27 cellular contexts compared by ENCODE assay signal in genomic region chr1:31978853-31979400, GRCh38. TPM values are rescaled to one million over a fixed set of nuclear protein-coding genes. Genes with fewer than 3 reads are reported as not detected.
DNase-seq lines count a peak whose midpoint lies in the region; ATAC-seq, FAIRE-seq and TF ChIP-seq lines count a peak whose summit lies in the region.
"Had no signal": no experiment of that assay in that cellular context is flagged by ENCODE, and none has a peak within 500 bp of the region (broad histone marks: within the 10 kb centered on the region; RNA-seq: fewer than 3 reads in every experiment).

No MANE protein-coding gene starts in this region.

- no peaks in the 10 kb centered on the region for H3K27me3 Mint-ChIP-seq in activated CD8-positive, alpha-beta memory T cell treated with anti-CD3 and anti-CD28 coated beads, Interleukin-2, amount 10 ng/mL, durations not matched to agents 7 days and 5 days
- H3K27me3 Mint-ChIP-seq in astrocyte (ENCODE audit: low read depth, unreplicated experiment): no peaks in the 10 kb centered on the region
- H3K27me3 Mint-ChIP-seq in mesothelial cell of epicardium (ENCODE audit: low read depth): no peaks in the 10 kb centered on the region
- H3K27me3 Mint-ChIP-seq: activated CD4-positive, alpha-beta memory T cell treated with anti-CD3 and anti-CD28 coated beads, Interleukin-2, amount 10 ng/mL, durations not matched to agents 7 days and 5 days; naive thymus-derived CD4-positive, alpha-beta T cell; stimulated activated memory B cell treated with anti-CD40 and anti-IgM and Interleukin-4, amounts not matched to agents 10 μg/mL and 1 μg/mL and 100 μg/mL, for 72 hours had no signal

- no peak overlapping the region for H3K4me3 Mint-ChIP-seq in activated CD8-positive, alpha-beta memory T cell treated with anti-CD3 and anti-CD28 coated beads, Interleukin-2, amount 10 ng/mL, durations not matched to agents 7 days and 5 days
- H3K4me3 Mint-ChIP-seq in astrocyte (ENCODE audit: unreplicated experiment): no peak overlapping the region
- no peak overlapping the region for H3K4me3 Mint-ChIP-seq in mesothelial cell of epicardium
- H3K4me3 Mint-ChIP-seq: activated CD4-positive, alpha-beta memory T cell treated with anti-CD3 and anti-CD28 coated beads, Interleukin-2, amount 10 ng/mL, durations not matched to agents 7 days and 5 days; CD14-positive monocyte; stimulated activated memory B cell treated with anti-CD40 and anti-IgM and Interleukin-4, amounts not matched to agents 10 μg/mL and 1 μg/mL and 100 μg/mL, for 72 hours had no signal

- H3K27me3 ChIP-seq in astrocyte (ENCODE audit: insufficient read depth, low read length) (peaks cover under 1% of the 10 kb centered on the region), spleen (replicated peaks in 1 of 7) (no peaks in the 10 kb centered on the region), PC-9 (ENCODE audit: insufficient read depth, low read depth) (no peaks in the 10 kb centered on the region)
- H3K27me3 ChIP-seq: ascending aorta, transverse colon had no signal

- no peak overlapping the region for H3K27ac ChIP-seq in astrocyte (ENCODE audit: low read depth, low read length)
- H3K27ac ChIP-seq in spleen: no peak overlapping the region
- H3K27ac ChIP-seq in PC-9: no peak overlapping the region
- H3K27ac ChIP-seq: 22Rv1, ascending aorta, transverse colon had no signal

- no peak for ATAC-seq in activated CD8-positive, alpha-beta memory T cell treated with anti-CD3 and anti-CD28 coated beads, Interleukin-2, amount 10 ng/mL, durations not matched to agents 7 days and 5 days
- ATAC-seq: activated naive CD4-positive, alpha-beta T cell treated with anti-CD3 and anti-CD28 coated beads, Interleukin-2, amount 50 U/mL, for 72 hours; GM12878; HCT116; naive thymus-derived CD4-positive, alpha-beta T cell; Panc1; stimulated activated memory B cell treated with anti-CD40 and anti-IgM and Interleukin-4, amounts not matched to agents 10 μg/mL and 1 μg/mL and 100 μg/mL, for 72 hours had no signal

- CTCF ChIA-PET in activated CD8-positive, alpha-beta memory T cell treated with anti-CD3 and anti-CD28 coated beads, Interleukin-2, amount 10 ng/mL, durations not matched to agents 7 days and 5 days (lab: Charles Lee): interaction anchor here (0.8 to 5.8 kb wide), 3 partner anchors 9 to 15 kb away, joined by 3 to 38 read pairs (median 5); no protein-coding TSS in a partner anchor
- CTCF ChIA-PET in PC-9 (lab: Charles Lee): no interaction called here

- no peaks in the 10 kb centered on the region for H3K9me2 ChIP-seq in PC-9 (ENCODE audit: insufficient read depth)

- no peak for DNase-seq in activated CD8-positive, alpha-beta memory T cell treated with anti-CD3 and anti-CD28 coated beads, Interleukin-2, amount 10 ng/mL, durations not matched to agents 7 days and 5 days
- DNase-seq in activated CD8-positive, alpha-beta memory T cell treated with anti-CD3 and anti-CD28 coated beads for 24 hours: no peak
- DNase-seq in astrocyte (ENCODE audit: low read depth) (no peak), mesothelial cell of epicardium (ENCODE audit: low spot score in 2 of 2, unreplicated experiment in 2 of 2) (no peak), spleen (peak; percentile 32), G401 (ENCODE audit: low spot score) (no peak), T-helper 1 cell (no peak), PC-9 (no peak)
- DNase-seq: activated CD4-positive, alpha-beta memory T cell treated with anti-CD3 and anti-CD28 coated beads, Interleukin-2, amount 10 ng/mL, durations not matched to agents 7 days and 5 days; cortex of kidney; effector memory CD4-positive, alpha-beta T cell; erythroblast; midbrain; naive thymus-derived CD4-positive, alpha-beta T cell; NCI-H1417 treated with DMSO at 0.1 percent for 48 hours; NCI-H2081; NCI-H526; SHP77; transverse colon had no signal

- no peaks in the 10 kb centered on the region for H3K36me3 ChIP-seq in astrocyte (ENCODE audit: insufficient read depth, low read length)
- H3K36me3 ChIP-seq in spleen: no peaks in the 10 kb centered on the region
- no peaks in the 10 kb centered on the region for H3K36me3 ChIP-seq in PC-9 (ENCODE audit: low read depth)
- H3K36me3 ChIP-seq: ascending aorta, transverse colon had no signal

- H3K79me2 ChIP-seq in astrocyte (ENCODE audit: insufficient read depth, low read length) (no peaks in the 10 kb centered on the region), PC-9 (ENCODE audit: low read depth) (no peaks in the 10 kb centered on the region)

- POLR2A ChIA-PET in PC-9 (lab: Charles Lee; ENCODE audit: unreplicated experiment): no interaction called here

- intact Hi-C loops in spleen (cut with DNase I; ENCODE audit: low total_unique reads): no loop called here
- intact Hi-C loops in PC-9 (cut with micrococcal nuclease; ENCODE audit: unreplicated experiment): no loop called here

- H3K4me1 Mint-ChIP-seq in activated CD8-positive, alpha-beta memory T cell treated with anti-CD3 and anti-CD28 coated beads, Interleukin-2, amount 10 ng/mL, durations not matched to agents 7 days and 5 days: peaks cover 32% of the 10 kb centered on the region
- peaks cover 18% of the 10 kb centered on the region for H3K4me1 Mint-ChIP-seq in astrocyte (ENCODE audit: low read depth, unreplicated experiment)
- peaks cover 11% of the 10 kb centered on the region for H3K4me1 Mint-ChIP-seq in mesothelial cell of epicardium

- no peak overlapping the region for H3K9ac ChIP-seq in astrocyte (ENCODE audit: low read length)

- TF ChIP-seq CTCF in astrocyte (IDR thresholded peaks at IDR 0.05; ENCODE audit: insufficient read depth, low read depth, low read length) (no peak), mesothelial cell of epicardium (IDR thresholded peaks at IDR 0.05; ENCODE audit: unreplicated experiment) (no peak), spleen (IDR thresholded peaks at IDR 0.05 in 8 of 11, conservative IDR thresholded peaks at IDR 0.05 in 3 of 11) (no peak), PC-9 (conservative IDR thresholded peaks at IDR 0.05) (no peak)

- H4K20me1 ChIP-seq in astrocyte (ENCODE audit: insufficient read depth, low read length) (no peaks in the 10 kb centered on the region), PC-9 (ENCODE audit: insufficient read depth) (no peaks in the 10 kb centered on the region)

- peaks cover 2% of the 10 kb centered on the region for H3K36me3 Mint-ChIP-seq in activated CD8-positive, alpha-beta memory T cell treated with anti-CD3 and anti-CD28 coated beads, Interleukin-2, amount 10 ng/mL, durations not matched to agents 7 days and 5 days
- H3K36me3 Mint-ChIP-seq in astrocyte (ENCODE audit: low read depth, unreplicated experiment): no peaks in the 10 kb centered on the region
- H3K36me3 Mint-ChIP-seq in mesothelial cell of epicardium: no peaks in the 10 kb centered on the region
- H3K36me3 Mint-ChIP-seq: CD14-positive monocyte; stimulated activated memory B cell treated with anti-CD40 and anti-IgM and Interleukin-4, amounts not matched to agents 10 μg/mL and 1 μg/mL and 100 μg/mL, for 72 hours had no signal

- H3K4me2 ChIP-seq in astrocyte (ENCODE audit: low read length): no peak overlapping the region
- H3K4me2 ChIP-seq in PC-9: no peak overlapping the region

- no peak for FAIRE-seq in astrocyte (lab: Jason Lieb, UNC)
- FAIRE-seq: GM12878 had no signal

- TF ChIP-seq POLR2A in spleen (IDR thresholded peaks at IDR 0.05): no peak

- WGBS in spleen, 5 donors: 80 to 87% (median 83%) methylated on average over 4 of the region's 4 CpGs

- H3K4me3 ChIP-seq in astrocyte (ENCODE audit: insufficient read depth, low read depth, low read length): no peak overlapping the region
- no peak overlapping the region for H3K4me3 ChIP-seq in spleen
- no peak overlapping the region for H3K4me3 ChIP-seq in PC-9
- H3K4me3 ChIP-seq: ascending aorta, GM12878, transverse colon had no signal

- H3K9me3 Mint-ChIP-seq in activated CD8-positive, alpha-beta memory T cell treated with anti-CD3 and anti-CD28 coated beads, Interleukin-2, amount 10 ng/mL, durations not matched to agents 7 days and 5 days (ENCODE audit: low read depth): no peaks in the 10 kb centered on the region
- peaks cover 1% of the 10 kb centered on the region for H3K9me3 Mint-ChIP-seq in astrocyte (ENCODE audit: unreplicated experiment)
- H3K9me3 Mint-ChIP-seq in mesothelial cell of epicardium: peaks cover 4% of the 10 kb centered on the region
- H3K9me3 Mint-ChIP-seq: activated naive CD4-positive, alpha-beta T cell treated with anti-CD3 and anti-CD28 coated beads, Interleukin-2, amount 50 U/mL, for 72 hours; stimulated activated memory B cell treated with anti-CD40 and anti-IgM and Interleukin-4, amounts not matched to agents 10 μg/mL and 1 μg/mL and 100 μg/mL, for 72 hours had no signal

- in situ Hi-C loops in G401 (cut with HindIII; ENCODE audit: low sequenced_read_pairs): no loop called here

- H3K4me1 ChIP-seq in astrocyte (ENCODE audit: insufficient read depth, low read length): no peaks in the 10 kb centered on the region
- H3K4me1 ChIP-seq in spleen: peaks cover 19 to 36% (median 26%) of the 10 kb centered on the region in 6 donors
- no peaks in the 10 kb centered on the region for H3K4me1 ChIP-seq in PC-9 (replicated peaks; ENCODE audit: insufficient read depth)
- H3K4me1 ChIP-seq: ascending aorta had no signal

- peak overlapping the region; percentile 8 for H3K27ac Mint-ChIP-seq in activated CD8-positive, alpha-beta memory T cell treated with anti-CD3 and anti-CD28 coated beads, Interleukin-2, amount 10 ng/mL, durations not matched to agents 7 days and 5 days
- H3K27ac Mint-ChIP-seq in astrocyte (ENCODE audit: unreplicated experiment) (peak overlapping the region; percentile 66), mesothelial cell of epicardium (peak overlapping the region; percentile 30)
- H3K27ac Mint-ChIP-seq: activated CD4-positive, alpha-beta memory T cell treated with anti-CD3 and anti-CD28 coated beads, Interleukin-2, amount 10 ng/mL, durations not matched to agents 7 days and 5 days; stimulated activated memory B cell treated with anti-CD40 and anti-IgM and Interleukin-4, amounts not matched to agents 10 μg/mL and 1 μg/mL and 100 μg/mL, for 72 hours had no signal

- H3K9me3 ChIP-seq in astrocyte (ENCODE audit: insufficient read depth, low read depth, low read length) (no peaks in the 10 kb centered on the region), spleen (no peaks in the 10 kb centered on the region), PC-9 (ENCODE audit: insufficient read depth, low read depth) (no peaks in the 10 kb centered on the region)
- H3K9me3 ChIP-seq: ascending aorta, transverse colon had no signal

- no peak overlapping the region for H2AFZ ChIP-seq in astrocyte (ENCODE audit: low read depth, low read length)
- no peak overlapping the region for H2AFZ ChIP-seq in PC-9

- no peaks in the 10 kb centered on the region for H3F3A ChIP-seq in PC-9 (ENCODE audit: insufficient read depth, low read depth)

- no TSS peak for BruUV-seq in PC-9 (replicated peaks; lab: Mats Ljungman, UMichigan)

RNA-seq across cellular contexts. Expression of gene KHDRBS1, which starts 34.7 kb away (rescaled TPM):
- 100 to 1,000 TPM; 166 to 183 TPM for total RNA-seq in activated CD8-positive, alpha-beta memory T cell treated with anti-CD3 and anti-CD28 coated beads, Interleukin-2, amount 10 ng/mL, durations not matched to agents 7 days and 5 days
- 126 and 139 TPM in 2 replicates for total RNA-seq in astrocyte
- 244 to 246 TPM (median 245 TPM) in 3 replicates for total RNA-seq in mesothelial cell of epicardium
- total RNA-seq in spleen: 100 to 1,000 TPM in 3 of 7 donors, 10 to 100 TPM in 4; 69.9 to 109 (median 97.9) TPM
- polyA plus RNA-seq in spleen: 10 to 100 TPM; 63.8 to 80.6 (median 74.5) TPM
- total RNA-seq in G401 (2014; rRNA removed; shearing (Covaris generic)): 167 and 200 TPM in 2 replicates
- 161 and 172 TPM in 2 replicates for total RNA-seq in PC-9 (2021)

RNA-seq across cellular contexts. Expression of gene PTP4A2, which starts 40.8 kb away (rescaled TPM):
- 100 to 1,000 TPM; 401 to 507 TPM for total RNA-seq in activated CD8-positive, alpha-beta memory T cell treated with anti-CD3 and anti-CD28 coated beads, Interleukin-2, amount 10 ng/mL, durations not matched to agents 7 days and 5 days
- total RNA-seq in astrocyte: 260 and 271 TPM in 2 replicates
- total RNA-seq in mesothelial cell of epicardium: 181 to 186 TPM (median 182 TPM) in 3 replicates
- 100 to 1,000 TPM; 201 to 300 (median 254) TPM for total RNA-seq in spleen
- 100 to 1,000 TPM in 1 of 3 donors, 10 to 100 TPM in 2; 72.9 to 111 (median 94.2) TPM for polyA plus RNA-seq in spleen
- total RNA-seq in G401 (2014; rRNA removed; shearing (Covaris generic)): 280 and 436 TPM in 2 replicates
- 149 and 201 TPM in 2 replicates for total RNA-seq in PC-9 (2021)

Comparison
In these comparisons a context has a peak if more than half of its experiments do, and no peak if none do; other contexts are left out.
1. H3K27ac Mint-ChIP-seq: peak in every context shown above with its lines; median percentile 66 in astrocyte; 30 in mesothelial cell of epicardium; 8 in activated CD8-positive, alpha-beta memory T cell treated with anti-CD3 and anti-CD28 coated beads, Interleukin-2, amount 10 ng/mL, durations not matched to agents 7 days and 5 days.